16 cellular contexts compared by ENCODE assay signal in the genomic region with DNA sequence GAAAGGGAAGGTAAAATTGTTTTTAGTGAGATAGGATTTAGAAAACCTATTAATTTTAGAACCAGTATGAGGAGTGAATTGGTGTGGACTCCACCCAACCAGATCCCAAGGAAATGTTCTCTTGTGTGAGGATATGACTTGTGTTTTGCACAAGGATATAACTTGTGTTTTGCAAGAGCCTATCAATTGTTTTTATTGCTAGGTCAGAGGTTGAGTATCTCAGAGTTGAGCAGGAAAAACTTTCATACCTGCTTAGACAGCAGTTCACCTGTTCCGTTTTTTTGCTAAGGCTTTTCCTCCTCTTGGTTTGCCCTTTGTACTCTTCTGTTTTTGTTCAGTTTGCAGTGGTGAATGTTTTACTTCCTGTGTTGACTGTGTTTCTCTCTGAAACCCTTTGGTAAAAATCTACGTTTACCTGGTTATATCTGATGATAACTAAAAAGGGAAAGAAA. TPM values are rescaled to one million over a fixed set of nuclear protein-coding genes. Genes with fewer than 3 reads are reported as not detected.
DNase-seq lines count a peak whose midpoint lies in the region; ATAC-seq and TF ChIP-seq lines count a peak whose summit lies in the region.
"Had no signal": no experiment of that assay in that cellular context is flagged by ENCODE, and none has a peak within 500 bp of the region (broad histone marks: within the 10 kb centered on the region; RNA-seq: fewer than 3 reads in every experiment).

No MANE protein-coding gene starts in this region.

- no peak overlapping the region for H2AK5ac ChIP-seq in H9 (ENCODE audit: insufficient read length, low read length)

- no peak overlapping the region for H3K14ac ChIP-seq in H9 (ENCODE audit: insufficient read depth, low read length)

- H2BK12ac ChIP-seq in H9 (ENCODE audit: insufficient read length, low read depth, low read length) = no peak overlapping the region

- no CpG with 5 or more reads among the region's 2 CpGs for WGBS in H9 (ENCODE audit: extremely low coverage, insufficient read length, low lambda C conversion rate)

- no peak overlapping the region for H3K9ac ChIP-seq in H9 (ENCODE audit: extremely low read depth, insufficient read length, low read length)

- H3T11ph ChIP-seq in H9 (ENCODE audit: low read length) = no peak overlapping the region

- H3K27me3 ChIP-seq in thoracic aorta (replicated peaks; ENCODE audit: insufficient read depth) (no peaks in the 10 kb centered on the region), H9 (ENCODE audit: insufficient read depth, low read length) (no peaks in the 10 kb centered on the region)
- H3K27me3 ChIP-seq: cardiac muscle cell, foreskin keratinocyte had no signal

- H3K36me3 Mint-ChIP-seq in activated T-cell treated with anti-CD3 and anti-CD28 coated beads, Interleukin-2, amount 50 U/mL, for 4 hours (ENCODE audit: insufficient read depth) = peaks cover 25% of the 10 kb centered on the region
- H3K36me3 Mint-ChIP-seq in activated naive CD8-positive, alpha-beta T cell treated with anti-CD3 and anti-CD28 coated beads for 36 hours = peaks cover 24% of the 10 kb centered on the region
- H3K36me3 Mint-ChIP-seq in memory B cell = peaks cover 22% of the 10 kb centered on the region
- H3K36me3 Mint-ChIP-seq in H9 (ENCODE audit: insufficient read depth in 1 of 3, low read depth in 3 of 3) = peaks cover 3 to 24% (median 23%) of the 10 kb centered on the region in 3 experiments; a peak in 6 of 7 replicates
- H3K36me3 Mint-ChIP-seq: naive B cell had no signal

- no peak overlapping the region for H4K91ac ChIP-seq in H9 (ENCODE audit: insufficient read length, low read depth, low read length)

- H2BK20ac ChIP-seq in H9 (ENCODE audit: low read depth, low read length, poor library complexity, severe bottlenecking) = no peak overlapping the region

- H3K23me2 ChIP-seq in H9 (ENCODE audit: insufficient read length, low read depth, low read length, poor library complexity, severe bottlenecking) = peaks cover 4% of the 10 kb centered on the region

- no peak for DNase-seq in activated T-cell treated with anti-CD3 and anti-CD28 coated beads, Interleukin-2, amount 50 U/mL, for 4 hours
- DNase-seq in activated T-cell treated with anti-CD3 and anti-CD28 coated beads, Interleukin-2, amount 50 U/mL, for 1 hour = no peak
- no peak for DNase-seq in activated naive CD8-positive, alpha-beta T cell treated with anti-CD3 and anti-CD28 coated beads for 36 hours
- no peak for DNase-seq in memory B cell (ENCODE audit: low spot score in 2 of 2)
- no peak for DNase-seq in thoracic aorta (ENCODE audit: low spot score)
- no peak for DNase-seq in H9
- DNase-seq in DMS 273 (lab: John Stamatoyannopoulos, UW; ENCODE audit: unreplicated experiment) = no peak
- DNase-seq in anterior cingulate cortex (lab: John Stamatoyannopoulos, UW) = no peak
- DNase-seq: activated CD4-positive, CD25-positive, alpha-beta regulatory T cell treated with anti-CD3 and anti-CD28 coated beads, Interleukin-2, amount 50 U/mL, for 72 hours; foreskin keratinocyte; naive B cell; NCI-H2081 treated with DMSO at 0.1 percent for 48 hours; stimulated activated CD4-positive, alpha-beta T cell treated with anti-CD3 and anti-CD28 coated beads, Interleukin-4, amount 100 ng/mL, for 24 hours had no signal

- no peak overlapping the region for H3K18ac ChIP-seq in H9 (ENCODE audit: insufficient read length, low read depth, low read length)

- H3K79me2 ChIP-seq in H9 (ENCODE audit: insufficient read depth, low read length) = no peaks in the 10 kb centered on the region

- H4K5ac ChIP-seq in H9 (ENCODE audit: insufficient read length, low read depth, low read length) = no peak overlapping the region

- ATAC-seq in activated T-cell treated with anti-CD3 and anti-CD28 coated beads, Interleukin-2, amount 50 U/mL, for 4 hours = peak in 1 of 2 donors; percentile 35
- ATAC-seq in memory B cell (ENCODE audit: low read depth) = no peak
- no peak for ATAC-seq in thoracic aorta (ENCODE audit: insufficient number of reproducible peaks, low FRiP score, low read depth)
- ATAC-seq: foreskin keratinocyte had no signal

- no peak overlapping the region for H2BK120ac ChIP-seq in H9 (ENCODE audit: low read depth, low read length, poor library complexity, severe bottlenecking)

- H4K20me1 ChIP-seq in H9 (ENCODE audit: control insufficient read depth, insufficient read depth, insufficient read length) = no peaks in the 10 kb centered on the region

- H3K27ac ChIP-seq in thoracic aorta = peak overlapping the region; percentile 71 to 99
- no peak overlapping the region for H3K27ac ChIP-seq in H9 (ENCODE audit: insufficient read length, low read depth, low read length)
- H3K27ac ChIP-seq: cardiac muscle cell, foreskin keratinocyte had no signal

- peaks cover 27% of the 10 kb centered on the region for H3K36me3 ChIP-seq in thoracic aorta

- H3K9me3 ChIP-seq in thoracic aorta (no peaks in the 10 kb centered on the region), H9 (ENCODE audit: control insufficient read depth, low read depth, low read length) (no peaks in the 10 kb centered on the region)

- H4K8ac ChIP-seq in H9 (replicated peaks; ENCODE audit: insufficient read length, low read depth, low read length) = no peak overlapping the region

- H3K23ac ChIP-seq in H9 (ENCODE audit: insufficient read length, low read depth, low read length) = no peak overlapping the region

- TF ChIP-seq CTCF in thoracic aorta (IDR thresholded peaks at IDR 0.05) (no peak), H9 (conservative IDR thresholded peaks at IDR 0.05) (no peak)

- no peak overlapping the region for H2AFZ ChIP-seq in H9 (ENCODE audit: low read length)

- H2BK5ac ChIP-seq in H9 (ENCODE audit: insufficient read length, low read length) = no peak overlapping the region

- peak overlapping the region; percentile 47 for H3K4me3 ChIP-seq in thoracic aorta
- H3K4me3 ChIP-seq: cardiac muscle cell had no signal

- H3K4me1 Mint-ChIP-seq in activated T-cell treated with anti-CD3 and anti-CD28 coated beads, Interleukin-2, amount 50 U/mL, for 4 hours (ENCODE audit: low read depth) = peaks cover 46% of the 10 kb centered on the region
- H3K4me1 Mint-ChIP-seq in activated naive CD8-positive, alpha-beta T cell treated with anti-CD3 and anti-CD28 coated beads for 36 hours = peaks cover 43% of the 10 kb centered on the region
- H3K4me1 Mint-ChIP-seq in memory B cell (peaks cover 17% of the 10 kb centered on the region), H9 (peaks cover 8 to 10% of the 10 kb centered on the region in 2 experiments)

- H2BK15ac ChIP-seq in H9 (ENCODE audit: low read depth, low read length) = no peak overlapping the region

- H3K4me2 ChIP-seq in H9 (ENCODE audit: insufficient read depth, insufficient read length, low read length) = no peak overlapping the region

- peaks cover 42 to 60% of the 10 kb centered on the region in 2 donors for H3K4me1 ChIP-seq in thoracic aorta (ENCODE audit: control insufficient read depth in 1 of 2, low read depth in 2 of 2)
- H3K4me1 ChIP-seq in H9 (ENCODE audit: insufficient read depth, low read length) = no peaks in the 10 kb centered on the region

- H3K4ac ChIP-seq in H9 (ENCODE audit: low read depth, low read length) = no peak overlapping the region

- H3K4me3 Mint-ChIP-seq in activated T-cell treated with anti-CD3 and anti-CD28 coated beads, Interleukin-2, amount 50 U/mL, for 4 hours = peak overlapping the region; percentile 54
- peak overlapping the region; percentile 65 for H3K4me3 Mint-ChIP-seq in activated naive CD8-positive, alpha-beta T cell treated with anti-CD3 and anti-CD28 coated beads for 36 hours
- H3K4me3 Mint-ChIP-seq in memory B cell = no peak overlapping the region
- H3K4me3 Mint-ChIP-seq in H9 = no peak overlapping the region

- H3K9me3 Mint-ChIP-seq in activated T-cell treated with anti-CD3 and anti-CD28 coated beads, Interleukin-2, amount 50 U/mL, for 4 hours = no peaks in the 10 kb centered on the region
- no peaks in the 10 kb centered on the region for H3K9me3 Mint-ChIP-seq in activated naive CD8-positive, alpha-beta T cell treated with anti-CD3 and anti-CD28 coated beads for 36 hours
- no peaks in the 10 kb centered on the region for H3K9me3 Mint-ChIP-seq in memory B cell
- H3K9me3 Mint-ChIP-seq in H9 = no peaks in the 10 kb centered on the region
- H3K9me3 Mint-ChIP-seq: naive B cell had no signal

- H3K27ac Mint-ChIP-seq in activated naive CD8-positive, alpha-beta T cell treated with anti-CD3 and anti-CD28 coated beads for 36 hours = peak overlapping the region; percentile 98
- H3K27ac Mint-ChIP-seq in memory B cell (peak overlapping the region; percentile 85), H9 (no peak overlapping the region)

- H3K27me3 Mint-ChIP-seq in activated T-cell treated with anti-CD3 and anti-CD28 coated beads, Interleukin-2, amount 50 U/mL, for 4 hours (ENCODE audit: low read depth) = no peaks in the 10 kb centered on the region
- no peaks in the 10 kb centered on the region for H3K27me3 Mint-ChIP-seq in activated naive CD8-positive, alpha-beta T cell treated with anti-CD3 and anti-CD28 coated beads for 36 hours
- no peaks in the 10 kb centered on the region for H3K27me3 Mint-ChIP-seq in memory B cell
- H3K27me3 Mint-ChIP-seq in H9 (ENCODE audit: low read depth) = no peaks in the 10 kb centered on the region
- H3K27me3 Mint-ChIP-seq: naive B cell had no signal

- no peak overlapping the region for H3K56ac ChIP-seq in H9 (ENCODE audit: insufficient read length, low read depth, low read length)

- H3K79me1 ChIP-seq in H9 (ENCODE audit: insufficient read depth, low read depth, low read length, poor library complexity, severe bottlenecking) = peaks cover 5% of the 10 kb centered on the region

RNA-seq across cellular contexts. Expression of a gene that starts 5.1 kb away (rescaled TPM):
- total RNA-seq in activated T-cell treated with anti-CD3 and anti-CD28 coated beads, Interleukin-2, amount 50 U/mL, for 4 hours = 10 to 100 TPM; 26.8 to 31.9 (median 28.0) TPM
- 10 to 100 TPM; 36.7 to 36.9 TPM for total RNA-seq in activated naive CD8-positive, alpha-beta T cell treated with anti-CD3 and anti-CD28 coated beads for 36 hours
- total RNA-seq in thoracic aorta (100 to 1,000 TPM in 1 of 2 donors, 10 to 100 TPM in 1; 92.1 to 101 TPM), H9 (2021) (34.2 and 34.6 TPM in 2 replicates)

RNA-seq across cellular contexts. Expression of a gene that starts 35.5 kb away (rescaled TPM):
- 1 to 10 TPM; 7.7 to 8.6 (median 7.9) TPM for total RNA-seq in activated T-cell treated with anti-CD3 and anti-CD28 coated beads, Interleukin-2, amount 50 U/mL, for 4 hours
- 10 to 100 TPM in 1 of 2 experiments, 1 to 10 TPM in 1; 9.0 to 10.6 TPM for total RNA-seq in activated naive CD8-positive, alpha-beta T cell treated with anti-CD3 and anti-CD28 coated beads for 36 hours
- total RNA-seq in thoracic aorta = 10 to 100 TPM; 17.3 to 22.5 TPM
- 3.7 and 4.5 TPM in 2 replicates for total RNA-seq in H9 (2021)

RNA-seq across cellular contexts. Expression of a gene that starts 51.0 kb away (rescaled TPM):
- 10 to 100 TPM; 29.5 to 37.4 (median 36.5) TPM for total RNA-seq in activated T-cell treated with anti-CD3 and anti-CD28 coated beads, Interleukin-2, amount 50 U/mL, for 4 hours
- 10 to 100 TPM; 84.1 to 86.7 TPM for total RNA-seq in activated naive CD8-positive, alpha-beta T cell treated with anti-CD3 and anti-CD28 coated beads for 36 hours
- total RNA-seq in thoracic aorta (10 to 100 TPM in 1 of 2 donors, 1 to 10 TPM in 1; 8.6 to 21.1 TPM), H9 (2021) (31.0 and 32.3 TPM in 2 replicates)

RNA-seq across cellular contexts. Expression of a gene that starts 52.3 kb away (rescaled TPM):
- total RNA-seq in activated T-cell treated with anti-CD3 and anti-CD28 coated beads, Interleukin-2, amount 50 U/mL, for 4 hours = not detected
- total RNA-seq in activated naive CD8-positive, alpha-beta T cell treated with anti-CD3 and anti-CD28 coated beads for 36 hours = not detected
- total RNA-seq in thoracic aorta (not detected), H9 (2021) (not detected in 2 replicates)
- total RNA-seq: foreskin keratinocyte, HT1080, ureter had no signal

RNA-seq across cellular contexts. Expression of a gene that starts 57.6 kb away (rescaled TPM):
- 1,000 to 10,000 TPM; 1,770 to 1,970 (median 1,905) TPM for total RNA-seq in activated T-cell treated with anti-CD3 and anti-CD28 coated beads, Interleukin-2, amount 50 U/mL, for 4 hours
- total RNA-seq in activated naive CD8-positive, alpha-beta T cell treated with anti-CD3 and anti-CD28 coated beads for 36 hours = 1,000 to 10,000 TPM; 3,764 to 4,468 TPM
- total RNA-seq in thoracic aorta (not detected), H9 (2021) (6,078 and 6,186 TPM in 2 replicates)
- total RNA-seq: cardiac muscle cell, foreskin keratinocyte, HT1080 had no signal

Comparison
In these comparisons a context has a peak if more than half of its experiments do, and no peak if none do; other contexts are left out.
1. H3K4me3 Mint-ChIP-seq: peak in activated T-cell treated with anti-CD3 and anti-CD28 coated beads, Interleukin-2, amount 50 U/mL, for 4 hours (single experiment) and activated naive CD8-positive, alpha-beta T cell treated with anti-CD3 and anti-CD28 coated beads for 36 hours (single experiment); none in memory B cell (single experiment) and H9 (0 of 2).
2. H3K27ac Mint-ChIP-seq: peak in activated naive CD8-positive, alpha-beta T cell treated with anti-CD3 and anti-CD28 coated beads for 36 hours (single experiment) and memory B cell (single experiment); none in H9 (0 of 3).